In the genomic region with DNA sequence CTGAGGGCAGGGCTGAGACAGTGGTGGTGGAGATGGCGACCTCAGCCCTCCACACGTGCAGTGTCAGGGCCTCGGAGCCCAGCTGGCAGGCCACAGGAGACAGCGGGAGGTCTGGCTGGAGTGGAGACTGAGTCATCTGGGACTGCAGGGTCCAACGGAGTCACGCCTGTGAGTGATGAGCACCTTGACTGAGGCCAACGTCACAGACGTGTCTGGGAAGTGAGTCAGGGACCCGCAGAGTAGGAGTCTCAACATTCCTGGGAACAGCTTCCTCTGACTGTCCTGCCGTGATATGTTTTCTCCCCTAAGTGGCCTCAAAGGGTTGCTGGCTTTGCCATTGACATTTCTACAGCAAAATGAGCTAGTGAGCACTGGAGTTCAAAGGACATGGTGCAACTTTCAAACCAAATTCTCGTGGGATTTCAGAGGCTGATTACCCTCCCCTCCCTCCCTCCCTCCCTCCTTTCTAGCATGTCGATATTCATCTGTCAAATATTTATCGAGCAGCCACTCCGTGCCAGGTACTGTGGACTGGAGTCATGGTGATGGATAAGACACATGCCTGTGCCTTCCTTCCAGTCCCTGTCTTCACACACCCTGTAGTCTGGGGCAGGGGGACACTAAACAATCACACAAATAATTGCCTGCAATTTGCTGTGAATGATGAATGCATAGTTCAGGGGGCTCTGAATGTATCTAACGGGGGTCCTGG, we compare ENCODE assay signal across 10 cellular contexts. TPM values are rescaled to one million over a fixed set of nuclear protein-coding genes. Genes with fewer than 3 reads are reported as not detected.
DNase-seq lines count a peak whose midpoint lies in the region; ATAC-seq and TF ChIP-seq lines count a peak whose summit lies in the region.
"Had no signal": no experiment of that assay in that cellular context is flagged by ENCODE, and none has a peak within 500 bp of the region (broad histone marks: within the 10 kb centered on the region; RNA-seq: fewer than 3 reads in every experiment).

No MANE protein-coding gene starts in this region.

- no peaks in the 10 kb centered on the region for H3K4me1 ChIP-seq in tibial artery

- H3K27me3 Mint-ChIP-seq in activated CD8-positive, alpha-beta T cell treated with anti-CD3 and anti-CD28 coated beads, Interleukin-2, amount 10 ng/mL, durations not matched to agents 7 days and 5 days (ENCODE audit: low read depth), result peaks cover 17% of the 10 kb centered on the region
- H3K27me3 Mint-ChIP-seq in activated CD8-positive, alpha-beta T cell treated with anti-CD3 and anti-CD28 coated beads for 36 hours, result peaks cover 4% of the 10 kb centered on the region
- no peaks in the 10 kb centered on the region for H3K27me3 Mint-ChIP-seq in WTC11 (ENCODE audit: low read depth)
- peaks cover 21 to 31% of the 10 kb centered on the region in 2 donors for H3K27me3 Mint-ChIP-seq in natural killer cell treated with Interleukin-12 subunit alpha and Interleukin-12 subunit beta and Interleukin-15 and Interleukin-18, amount 100 ng/mL, for 72 hours

- DNase-seq in activated CD8-positive, alpha-beta T cell treated with anti-CD3 and anti-CD28 coated beads, Interleukin-2, amount 10 ng/mL, durations not matched to agents 7 days and 5 days, result peak; percentile 11
- no peak for DNase-seq in activated CD8-positive, alpha-beta T cell treated with anti-CD3 and anti-CD28 coated beads for 36 hours
- DNase-seq in WTC11 (ENCODE audit: low spot score), result no peak
- peak; percentile 98 for DNase-seq in iris pigment epithelial cell (ENCODE audit: low read depth)
- DNase-seq in tibial artery, result peak; percentile 37 to 71
- DNase-seq in natural killer cell treated with Interleukin-12 subunit alpha and Interleukin-12 subunit beta and Interleukin-15 and Interleukin-18, amount 100 ng/mL, for 72 hours (ENCODE audit: low spot score), result no peak
- DNase-seq in activated CD4-positive, alpha-beta T cell treated with anti-CD3 and anti-CD28 coated beads, Interleukin-2, amount 50 U/mL, for 4 hours, result no peak
- DNase-seq: effector CD4-positive, alpha-beta T cell had no signal

- POLR2A ChIA-PET in activated CD8-positive, alpha-beta T cell treated with anti-CD3 and anti-CD28 coated beads, Interleukin-2, amount 10 ng/mL, durations not matched to agents 7 days and 5 days (lab: Charles Lee), result no interaction called here
- POLR2A ChIA-PET in activated CD8-positive, alpha-beta T cell treated with anti-CD3 and anti-CD28 coated beads for 36 hours (lab: Charles Lee), result no interaction called here
- POLR2A ChIA-PET in WTC11 (lab: Charles Lee), result interaction anchor here (0.6 kb wide), 1 partner anchor 149 kb away, joined by 4 read pairs; no protein-coding TSS in a partner anchor

- H3K36me3 ChIP-seq in tibial artery, result no peaks in the 10 kb centered on the region

- no peak overlapping the region for H3K4me3 Mint-ChIP-seq in activated CD8-positive, alpha-beta T cell treated with anti-CD3 and anti-CD28 coated beads, Interleukin-2, amount 10 ng/mL, durations not matched to agents 7 days and 5 days
- no peak overlapping the region for H3K4me3 Mint-ChIP-seq in activated CD8-positive, alpha-beta T cell treated with anti-CD3 and anti-CD28 coated beads for 36 hours
- H3K4me3 Mint-ChIP-seq in WTC11, result no peak overlapping the region
- H3K4me3 Mint-ChIP-seq in natural killer cell treated with Interleukin-12 subunit alpha and Interleukin-12 subunit beta and Interleukin-15 and Interleukin-18, amount 100 ng/mL, for 72 hours, result no peak overlapping the region

- CTCF ChIA-PET in activated CD8-positive, alpha-beta T cell treated with anti-CD3 and anti-CD28 coated beads, Interleukin-2, amount 10 ng/mL, durations not matched to agents 7 days and 5 days (lab: Charles Lee), result no interaction called here
- CTCF ChIA-PET in activated CD8-positive, alpha-beta T cell treated with anti-CD3 and anti-CD28 coated beads for 36 hours (lab: Charles Lee), result interaction anchor here (1.5 kb wide), 1 partner anchor 12 kb away, joined by 3 read pairs; no protein-coding TSS in a partner anchor
- CTCF ChIA-PET in WTC11 (lab: Charles Lee), result interaction anchor here (0.8 kb wide), 1 partner anchor 26 kb away, joined by 3 read pairs; no protein-coding TSS in a partner anchor

- ATAC-seq in activated CD8-positive, alpha-beta T cell treated with anti-CD3 and anti-CD28 coated beads, Interleukin-2, amount 10 ng/mL, durations not matched to agents 7 days and 5 days, result no peak
- ATAC-seq in activated CD8-positive, alpha-beta T cell treated with anti-CD3 and anti-CD28 coated beads for 36 hours, result no peak
- ATAC-seq in WTC11, result no peak
- ATAC-seq in HG02885 (IDR thresholded peaks at IDR 0.05; ENCODE audit: poor library complexity, unreplicated experiment), result no peak
- no peak for ATAC-seq in natural killer cell treated with Interleukin-12 subunit alpha and Interleukin-12 subunit beta and Interleukin-15 and Interleukin-18, amount 100 ng/mL, for 72 hours

- no peak overlapping the region for H3K4me3 ChIP-seq in tibial artery

- H3K27ac Mint-ChIP-seq in activated CD8-positive, alpha-beta T cell treated with anti-CD3 and anti-CD28 coated beads, Interleukin-2, amount 10 ng/mL, durations not matched to agents 7 days and 5 days, result no peak overlapping the region
- no peak overlapping the region for H3K27ac Mint-ChIP-seq in activated CD8-positive, alpha-beta T cell treated with anti-CD3 and anti-CD28 coated beads for 36 hours
- H3K27ac Mint-ChIP-seq in WTC11, result no peak overlapping the region
- H3K27ac Mint-ChIP-seq in natural killer cell treated with Interleukin-12 subunit alpha and Interleukin-12 subunit beta and Interleukin-15 and Interleukin-18, amount 100 ng/mL, for 72 hours, result no peak overlapping the region

- intact Hi-C loops in activated CD8-positive, alpha-beta T cell treated with anti-CD3 and anti-CD28 coated beads for 36 hours (cut with micrococcal nuclease), result no loop called here
- intact Hi-C loops in tibial artery (cut with DNase I; ENCODE audit: low total_unique reads), result no loop called here

- no peaks in the 10 kb centered on the region for H3K27me3 ChIP-seq in tibial artery

- H3K9me3 ChIP-seq in tibial artery, result no peaks in the 10 kb centered on the region

- H3K36me3 Mint-ChIP-seq in activated CD8-positive, alpha-beta T cell treated with anti-CD3 and anti-CD28 coated beads, Interleukin-2, amount 10 ng/mL, durations not matched to agents 7 days and 5 days (ENCODE audit: low read depth), result no peaks in the 10 kb centered on the region
- H3K36me3 Mint-ChIP-seq in activated CD8-positive, alpha-beta T cell treated with anti-CD3 and anti-CD28 coated beads for 36 hours (ENCODE audit: low read depth), result no peaks in the 10 kb centered on the region
- H3K36me3 Mint-ChIP-seq in WTC11, result no peaks in the 10 kb centered on the region
- H3K36me3 Mint-ChIP-seq in natural killer cell treated with Interleukin-12 subunit alpha and Interleukin-12 subunit beta and Interleukin-15 and Interleukin-18, amount 100 ng/mL, for 72 hours, result no peaks in the 10 kb centered on the region

- H3K9me3 Mint-ChIP-seq in activated CD8-positive, alpha-beta T cell treated with anti-CD3 and anti-CD28 coated beads, Interleukin-2, amount 10 ng/mL, durations not matched to agents 7 days and 5 days (ENCODE audit: insufficient read depth), result no peaks in the 10 kb centered on the region
- H3K9me3 Mint-ChIP-seq in activated CD8-positive, alpha-beta T cell treated with anti-CD3 and anti-CD28 coated beads for 36 hours, result no peaks in the 10 kb centered on the region
- no peaks in the 10 kb centered on the region for H3K9me3 Mint-ChIP-seq in WTC11
- no peaks in the 10 kb centered on the region for H3K9me3 Mint-ChIP-seq in natural killer cell treated with Interleukin-12 subunit alpha and Interleukin-12 subunit beta and Interleukin-15 and Interleukin-18, amount 100 ng/mL, for 72 hours

- TF ChIP-seq CTCF in activated CD8-positive, alpha-beta T cell treated with anti-CD3 and anti-CD28 coated beads for 36 hours (IDR thresholded peaks at IDR 0.05), result no peak
- TF ChIP-seq CTCF in WTC11 (IDR thresholded peaks at IDR 0.05) (no peak), tibial artery (IDR thresholded peaks at IDR 0.05) (no peak)

- no peak overlapping the region for H3K27ac ChIP-seq in tibial artery

- H3K4me1 Mint-ChIP-seq in activated CD8-positive, alpha-beta T cell treated with anti-CD3 and anti-CD28 coated beads, Interleukin-2, amount 10 ng/mL, durations not matched to agents 7 days and 5 days (ENCODE audit: low read depth), result no peaks in the 10 kb centered on the region
- no peaks in the 10 kb centered on the region for H3K4me1 Mint-ChIP-seq in activated CD8-positive, alpha-beta T cell treated with anti-CD3 and anti-CD28 coated beads for 36 hours (ENCODE audit: low read depth)
- peaks cover 7% of the 10 kb centered on the region for H3K4me1 Mint-ChIP-seq in WTC11
- no peaks in the 10 kb centered on the region for H3K4me1 Mint-ChIP-seq in natural killer cell treated with Interleukin-12 subunit alpha and Interleukin-12 subunit beta and Interleukin-15 and Interleukin-18, amount 100 ng/mL, for 72 hours (ENCODE audit: low read depth in 2 of 2)

TF ChIP-seq in WTC11, 78 proteins besides CTCF, POLR2A, EP300 and RAD21:
- TF ChIP-seq, protein P1, sequence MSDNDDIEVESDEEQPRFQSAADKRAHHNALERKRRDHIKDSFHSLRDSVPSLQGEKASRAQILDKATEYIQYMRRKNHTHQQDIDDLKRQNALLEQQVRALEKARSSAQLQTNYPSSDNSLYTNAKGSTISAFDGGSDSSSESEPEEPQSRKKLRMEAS (CRISPR knock-in tag; IDR thresholded peaks at IDR 0.05), result no peak
- peak; percentile 38; the same call in 1 of the 2 replicates for TF ChIP-seq GABPB1 (CRISPR knock-in tag; IDR thresholded peaks at IDR 0.05)

RNA-seq across cellular contexts. Expression of a gene that starts 53.3 kb away (rescaled TPM):
- total RNA-seq in activated CD8-positive, alpha-beta T cell treated with anti-CD3 and anti-CD28 coated beads, Interleukin-2, amount 10 ng/mL, durations not matched to agents 7 days and 5 days, result not detected
- total RNA-seq in activated CD8-positive, alpha-beta T cell treated with anti-CD3 and anti-CD28 coated beads for 36 hours, result not detected
- total RNA-seq in WTC11 (2021), result 76.9 to 85.4 TPM (median 79.9 TPM) in 3 replicates
- not detected for total RNA-seq in natural killer cell treated with Interleukin-12 subunit alpha and Interleukin-12 subunit beta and Interleukin-15 and Interleukin-18, amount 100 ng/mL, for 72 hours
- total RNA-seq: OCI-LY7 had no signal

RNA-seq across cellular contexts. Expression of a gene that starts 58.2 kb away (rescaled TPM):
- 10 to 100 TPM; 24.9 to 25.3 TPM for total RNA-seq in activated CD8-positive, alpha-beta T cell treated with anti-CD3 and anti-CD28 coated beads, Interleukin-2, amount 10 ng/mL, durations not matched to agents 7 days and 5 days
- 10 to 100 TPM; 27.3 to 28.0 TPM for total RNA-seq in activated CD8-positive, alpha-beta T cell treated with anti-CD3 and anti-CD28 coated beads for 36 hours
- 28.8 to 29.7 TPM (median 29.6 TPM) in 3 replicates for total RNA-seq in WTC11 (2021)
- total RNA-seq in natural killer cell treated with Interleukin-12 subunit alpha and Interleukin-12 subunit beta and Interleukin-15 and Interleukin-18, amount 100 ng/mL, for 72 hours, result 10 to 100 TPM; 13.0 to 15.8 TPM

RNA-seq across cellular contexts. Expression of a gene that starts 58.3 kb away (rescaled TPM):
- 10 to 100 TPM; 26.5 to 27.7 TPM for total RNA-seq in activated CD8-positive, alpha-beta T cell treated with anti-CD3 and anti-CD28 coated beads, Interleukin-2, amount 10 ng/mL, durations not matched to agents 7 days and 5 days
- total RNA-seq in activated CD8-positive, alpha-beta T cell treated with anti-CD3 and anti-CD28 coated beads for 36 hours, result 10 to 100 TPM; 25.3 to 27.0 TPM
- 23.9 to 28.0 TPM (median 24.9 TPM) in 3 replicates for total RNA-seq in WTC11 (2021)
- 10 to 100 TPM; 17.1 to 24.1 TPM for total RNA-seq in natural killer cell treated with Interleukin-12 subunit alpha and Interleukin-12 subunit beta and Interleukin-15 and Interleukin-18, amount 100 ng/mL, for 72 hours

Comparison
In these comparisons a context has a peak if more than half of its experiments do, and no peak if none do; other contexts are left out.
1. DNase-seq: peak in activated CD8-positive, alpha-beta T cell treated with anti-CD3 and anti-CD28 coated beads, Interleukin-2, amount 10 ng/mL, durations not matched to agents 7 days and 5 days (single experiment), iris pigment epithelial cell (single experiment) and tibial artery (2 of 2); none in activated CD8-positive, alpha-beta T cell treated with anti-CD3 and anti-CD28 coated beads for 36 hours (single experiment), WTC11 (single experiment), natural killer cell treated with Interleukin-12 subunit alpha and Interleukin-12 subunit beta and Interleukin-15 and Interleukin-18, amount 100 ng/mL, for 72 hours (single experiment) and activated CD4-positive, alpha-beta T cell treated with anti-CD3 and anti-CD28 coated beads, Interleukin-2, amount 50 U/mL, for 4 hours (0 of 2).
2. RNA of a gene that starts 53.3 kb away (total RNA-seq): 76.9 to 85.4 TPM in WTC11; not detected in activated CD8-positive, alpha-beta T cell treated with anti-CD3 and anti-CD28 coated beads, Interleukin-2, amount 10 ng/mL, durations not matched to agents 7 days and 5 days, not detected in activated CD8-positive, alpha-beta T cell treated with anti-CD3 and anti-CD28 coated beads for 36 hours and not detected in natural killer cell treated with Interleukin-12 subunit alpha and Interleukin-12 subunit beta and Interleukin-15 and Interleukin-18, amount 100 ng/mL, for 72 hours; every median in the first group is over 10 times any median in the second.